Comparison of ENCODE assay signal across 9 cellular contexts in genomic region chr6:72616406-72617015, GRCh38. TPM values are rescaled to one million over a fixed set of nuclear protein-coding genes. Genes with fewer than 3 reads are reported as not detected.
A peak's percentile ranks its signal among the peaks of the same experiment; 100 is the strongest.
DNase-seq lines count a peak whose midpoint lies in the region; ATAC-seq and TF ChIP-seq lines count a peak whose summit lies in the region.
"Had no signal": no experiment of that assay in that cellular context is flagged by ENCODE, and none has a peak within 500 bp of the region (broad histone marks: within the 10 kb centered on the region; RNA-seq: fewer than 3 reads in every experiment).

No MANE protein-coding gene starts in this region.

- no peak overlapping the region for H3K4me3 Mint-ChIP-seq in activated T-helper 17 cell treated with anti-CD3 and anti-CD28 coated beads, Interleukin-2, amount 50 U/mL, for 72 hours
- H3K4me3 Mint-ChIP-seq: activated B cell treated with CpG ODN at 0.5 μM for 24 hours had no signal

- peaks cover 8% of the 10 kb centered on the region for H3K27me3 Mint-ChIP-seq in activated T-helper 17 cell treated with anti-CD3 and anti-CD28 coated beads, Interleukin-2, amount 50 U/mL, for 72 hours
- H3K27me3 Mint-ChIP-seq: activated B cell treated with CpG ODN at 0.5 μM for 24 hours had no signal

- H3K27me3 ChIP-seq in DND-41 (ENCODE audit: insufficient read depth, low read length, poor library complexity) (no peaks in the 10 kb centered on the region), left lung (peaks cover 6 to 14% of the 10 kb centered on the region in 2 donors)

- H3K27ac Mint-ChIP-seq in activated T-helper 17 cell treated with anti-CD3 and anti-CD28 coated beads, Interleukin-2, amount 50 U/mL, for 72 hours: no peak overlapping the region
- H3K27ac Mint-ChIP-seq: activated B cell treated with CpG ODN at 0.5 μM for 24 hours had no signal

- H3K27ac ChIP-seq in DND-41 (ENCODE audit: low read length) (no peak overlapping the region), left lung (no peak overlapping the region)

- peaks cover 23% of the 10 kb centered on the region for H3K4me1 ChIP-seq in DND-41 (ENCODE audit: insufficient read depth, low read length)
- peaks cover 6 to 20% of the 10 kb centered on the region in 2 donors for H3K4me1 ChIP-seq in left lung

- intact Hi-C loops in left lung (cut with DNase I): no loop called here

- H2AFZ ChIP-seq in DND-41 (ENCODE audit: low read depth, low read length): no peak overlapping the region

- H3K4me1 Mint-ChIP-seq in activated T-helper 17 cell treated with anti-CD3 and anti-CD28 coated beads, Interleukin-2, amount 50 U/mL, for 72 hours: peaks cover 20% of the 10 kb centered on the region

- no peaks in the 10 kb centered on the region for H3K36me3 Mint-ChIP-seq in activated T-helper 17 cell treated with anti-CD3 and anti-CD28 coated beads, Interleukin-2, amount 50 U/mL, for 72 hours (ENCODE audit: low read depth)

- H3K4me3 ChIP-seq in DND-41 (ENCODE audit: low read depth in 1 of 2, low read length in 2 of 2) (no peak overlapping the region), left lung (no peak overlapping the region)

- TF ChIP-seq RAD21 in Ishikawa (IDR thresholded peaks at IDR 0.05; ENCODE audit: low read depth): peak; percentile 60

- ATAC-seq in DND-41 (ENCODE audit: insufficient read depth, low read depth): no peak
- ATAC-seq in left lung: peak; percentile 39
- ATAC-seq in GM21423 (IDR thresholded peaks at IDR 0.05; ENCODE audit: unreplicated experiment): no peak
- no peak for ATAC-seq in activated T-helper 17 cell treated with anti-CD3 and anti-CD28 coated beads, Interleukin-2, amount 50 U/mL, for 72 hours (replicated peaks)
- no peak for ATAC-seq in stimulated activated naive CD8-positive, alpha-beta T cell treated with anti-CD3 and anti-CD28 coated beads, Interleukin-15, Interleukin-2, amounts not matched to agents 100 U/mL and 50 U/mL, for 24 hours

- no peak for DNase-seq in DND-41
- DNase-seq in amniotic epithelial cell (ENCODE audit: low read depth): peak; percentile 55
- DNase-seq in left lung: no peak
- no peak for DNase-seq in stimulated activated naive CD8-positive, alpha-beta T cell treated with anti-CD3 and anti-CD28 coated beads, Interleukin-15, Interleukin-2, amounts not matched to agents 100 U/mL and 50 U/mL, for 24 hours
- no peak for DNase-seq in activated CD4-positive, alpha-beta T cell treated with anti-CD3 and anti-CD28 coated beads, Interleukin-2, amount 50 U/mL, for 4 hours
- DNase-seq: activated B cell treated with CpG ODN at 0.5 μM for 24 hours had no signal

- no peaks in the 10 kb centered on the region for H3K79me2 ChIP-seq in DND-41 (ENCODE audit: insufficient read depth, low read length)

- TF ChIP-seq CTCF in DND-41 (IDR thresholded peaks at IDR 0.05; ENCODE audit: borderline replicate concordance, extremely low read depth, low read length, poor library complexity, severe bottlenecking) (peak; percentile 60), left lung (IDR thresholded peaks at IDR 0.05) (peak in 1 of 2 donors; percentile 45)

- H3K36me3 ChIP-seq in DND-41 (ENCODE audit: insufficient read depth, low read length) (no peaks in the 10 kb centered on the region), left lung (no peaks in the 10 kb centered on the region)

- TF ChIP-seq EP300 in Ishikawa (IDR thresholded peaks at IDR 0.05; ENCODE audit: borderline replicate concordance): no peak

- H4K20me1 ChIP-seq in DND-41 (ENCODE audit: insufficient read depth, low read length): no peaks in the 10 kb centered on the region

- no peak overlapping the region for H3K9ac ChIP-seq in DND-41 (ENCODE audit: low read depth, low read length)

- H3K4me2 ChIP-seq in DND-41 (ENCODE audit: insufficient read depth, low read length): no peak overlapping the region

- H3K9me3 ChIP-seq in DND-41 (ENCODE audit: insufficient read depth, low read length, severe bottlenecking): no peaks in the 10 kb centered on the region
- no peaks in the 10 kb centered on the region for H3K9me3 ChIP-seq in left lung

- no peaks in the 10 kb centered on the region for H3K9me3 Mint-ChIP-seq in activated T-helper 17 cell treated with anti-CD3 and anti-CD28 coated beads, Interleukin-2, amount 50 U/mL, for 72 hours
- H3K9me3 Mint-ChIP-seq: activated B cell treated with CpG ODN at 0.5 μM for 24 hours had no signal

TF ChIP-seq in Ishikawa, 13 proteins besides CTCF, POLR2A, EP300 and RAD21:
- no peak for TF ChIP-seq YY1 (IDR thresholded peaks at IDR 0.05; ENCODE audit: low read depth)
- TF ChIP-seq NFIC (IDR thresholded peaks at IDR 0.05): no peak
- no peak for TF ChIP-seq EGR1 (IDR thresholded peaks at IDR 0.05)
- no peak for TF ChIP-seq ZBTB7A (IDR thresholded peaks at IDR 0.05; ENCODE audit: low read depth)
- no peak for TF ChIP-seq USF1 (IDR thresholded peaks at IDR 0.05)
- TF ChIP-seq MAX (IDR thresholded peaks at IDR 0.05): no peak
- TF ChIP-seq TEAD4 (IDR thresholded peaks at IDR 0.05): no peak
- no peak for TF ChIP-seq CEBPB (IDR thresholded peaks at IDR 0.05)
- no peak for TF ChIP-seq CREB1 (IDR thresholded peaks at IDR 0.05; ENCODE audit: low read depth)
- TF ChIP-seq TAF1 (IDR thresholded peaks at IDR 0.05; ENCODE audit: low read depth): no peak
- TF ChIP-seq TCF12 (IDR thresholded peaks at IDR 0.05; ENCODE audit: low read depth): no peak
- TF ChIP-seq FOXM1 (IDR thresholded peaks at IDR 0.05; ENCODE audit: borderline replicate concordance, low read depth): no peak
- TF ChIP-seq REST (IDR thresholded peaks at IDR 0.05; ENCODE audit: low read depth): no peak

RNA-seq across cellular contexts. Expression of gene KCNQ5, which starts 5.4 kb away (rescaled TPM):
- 1 to 10 TPM; 1.7 to 2.3 TPM for total RNA-seq in left lung
- 1 to 10 TPM; 1.3 to 8.5 TPM for total RNA-seq in activated T-helper 17 cell treated with anti-CD3 and anti-CD28 coated beads, Interleukin-2, amount 50 U/mL, for 72 hours
